Comparison of ENCODE assay signal across 28 cellular contexts in genomic region chr3:174423936-174424335, GRCh38.
"Had no signal": no experiment of that assay in that cellular context is flagged by ENCODE, and none has a peak within 500 bp of the region (broad histone marks: within the 10 kb centered on the region; RNA-seq: fewer than 3 reads in every experiment).

No MANE protein-coding gene starts in this region.

- H3K36me3 ChIP-seq: SJCRH30 had no signal

- ATAC-seq: Panc1, Right ventricle myocardium inferior had no signal

- H3K4me1 ChIP-seq: SJCRH30 had no signal

- H3K4me3 ChIP-seq: PC-9, SJCRH30 had no signal

- DNase-seq: Karpas-422, MM.1S, MV-4-11, NCI-H1092, NCI-H1105, NCI-H1417 treated with DMSO at 0.1 percent for 48 hours, NCI-H1436 treated with DMSO at 0.1 percent for 48 hours, NCI-H1694 treated with DMSO at 0.1 percent for 48 hours, NCI-H187 treated with DMSO at 0.1 percent for 48 hours, NCI-H2029, NCI-H2081, NCI-H2171 treated with DMSO at 0.1 percent for 48 hours, NCI-H2227 treated with DMSO at 0.1 percent for 48 hours, NCI-H345, NCI-H446, NCI-H510A treated with DMSO at 0.1 percent for 48 hours, NCI-H524 treated with DMSO at 0.1 percent for 48 hours, NCI-H526 treated with DMSO at 0.1 percent for 48 hours, NCI-H774, PC-9, SHP77, SIG-M5, SJCRH30, SK-N-SH, SW 1271, T-helper 1 cell had no signal

- H3K9me3 ChIP-seq: SJCRH30, SK-N-SH had no signal
